In genomic region chr12:128864516-128865186, GRCh38 we compare ENCODE assay signal across 15 cellular contexts. TPM values are rescaled to one million over a fixed set of nuclear protein-coding genes. Genes with fewer than 3 reads are reported as not detected.
DNase-seq lines count a peak whose midpoint lies in the region; ATAC-seq and TF ChIP-seq lines count a peak whose summit lies in the region.
"Had no signal": no experiment of that assay in that cellular context is flagged by ENCODE, and none has a peak within 500 bp of the region (broad histone marks: within the 10 kb centered on the region; RNA-seq: fewer than 3 reads in every experiment).

No MANE protein-coding gene starts in this region.

- H3K9me3 Mint-ChIP-seq in endodermal cell = peaks cover 1% of the 10 kb centered on the region

- H3K36me3 Mint-ChIP-seq in endodermal cell (ENCODE audit: low read depth) = peaks cover 20% of the 10 kb centered on the region

- no peak overlapping the region for H3K4me3 ChIP-seq in endodermal cell (ENCODE audit: low read length)
- H3K4me3 ChIP-seq: hepatocyte, testis had no signal

- H3K4me1 ChIP-seq in endodermal cell (ENCODE audit: control insufficient read depth, insufficient read depth, low read length) = peaks cover 6% of the 10 kb centered on the region
- H3K4me1 ChIP-seq: testis had no signal

- DNase-seq in DMS79 (lab: John Stamatoyannopoulos, UW) (peak; percentile 45), endodermal cell (no peak), nucleus accumbens (lab: John Stamatoyannopoulos, UW) (peak in 36 of 56 donors; percentile 15 to 75 (median 42)), NCI-H1436 (lab: John Stamatoyannopoulos, UW) (no peak), hippocampal formation (lab: John Stamatoyannopoulos, UW) (no peak)
- DNase-seq: activated CD4-positive, CD25-positive, alpha-beta regulatory T cell treated with anti-CD3 and anti-CD28 coated beads, Interleukin-2, amount 50 U/mL, for 72 hours; HCEC 1CT; NCI-H187 treated with DMSO at 0.1 percent for 48 hours; NCI-H524; SIG-M5; stimulated activated CD4-positive, alpha-beta T cell treated with anti-CD3 and anti-CD28 coated beads, Interleukin-2, amount 100 ng/mL, for 48 hours; testis had no signal

- 86 to 100% methylated on average over 4 to 9 of the region's 9 CpGs for WGBS in endodermal cell (ENCODE audit: insufficient coverage in 1 of 2, insufficient read length in 1 of 2), 2 experiments

- H3K27ac Mint-ChIP-seq in endodermal cell = peak overlapping the region; percentile 33

- peaks cover 6% of the 10 kb centered on the region for H3K36me3 ChIP-seq in endodermal cell (ENCODE audit: control insufficient read depth, insufficient read depth, low read length)

- TF ChIP-seq CTCF in endodermal cell (conservative IDR thresholded peaks at IDR 0.05) = no peak

- H3K27me3 ChIP-seq in endodermal cell (ENCODE audit: control insufficient read depth, insufficient read depth, low read length, poor library complexity, severe bottlenecking) = no peaks in the 10 kb centered on the region
- H3K27me3 ChIP-seq: hepatocyte, testis had no signal

- H3K4me3 Mint-ChIP-seq in endodermal cell = no peak overlapping the region

- H3K27ac ChIP-seq in endodermal cell (ENCODE audit: low read depth, low read length) = no peak overlapping the region
- H3K27ac ChIP-seq: hepatocyte, testis had no signal

- peaks cover 29% of the 10 kb centered on the region for H3K4me1 Mint-ChIP-seq in endodermal cell

- H3K9me3 ChIP-seq in endodermal cell (ENCODE audit: control insufficient read depth, low read length) = peaks cover 2% of the 10 kb centered on the region
- H3K9me3 ChIP-seq: testis had no signal

- no peak overlapping the region for H3K9ac ChIP-seq in endodermal cell (ENCODE audit: extremely low read depth, low read length, poor library complexity, severe bottlenecking)

- H3K27me3 Mint-ChIP-seq in endodermal cell (ENCODE audit: insufficient read depth) = no peaks in the 10 kb centered on the region

- ATAC-seq in GM19351 (IDR thresholded peaks at IDR 0.05; ENCODE audit: unreplicated experiment) (peak; percentile 50), esophagus mucosa (no peak)

RNA-seq across cellular contexts. Expression of gene GLT1D1, which starts 11.4 kb away (rescaled TPM):
- total RNA-seq in endodermal cell (10 to 100 TPM; 23.8 to 25.4 TPM), esophagus mucosa (0.64 TPM)
- polyA plus RNA-seq in endodermal cell (2013, experiment 1 of 2) = 7.3 TPM
- 7.9 TPM for polyA plus RNA-seq in endodermal cell (2013, experiment 2 of 2)

RNA-seq across cellular contexts. Expression of gene SLC15A4, which starts 40.9 kb away (rescaled TPM):
- 10 to 100 TPM; 28.2 to 39.5 TPM for total RNA-seq in endodermal cell
- 18.9 TPM for polyA plus RNA-seq in endodermal cell (2013, experiment 1 of 2)
- 21.5 TPM for polyA plus RNA-seq in endodermal cell (2013, experiment 2 of 2)
- 12.8 TPM for total RNA-seq in esophagus mucosa

Comparison
In these comparisons a context has a peak if more than half of its experiments do, and no peak if none do; other contexts are left out.
1. DNase-seq: peak in DMS79 (single experiment) and nucleus accumbens (36 of 56); none in endodermal cell (single experiment), NCI-H1436 (single experiment) and hippocampal formation (0 of 2).
2. RNA of gene GLT1D1, which starts 11.4 kb away (total RNA-seq): 23.8 to 25.4 TPM in endodermal cell; 0.64 TPM in esophagus mucosa (single experiment); every median in the first group is over 10 times any median in the second.